In the genomic region with DNA sequence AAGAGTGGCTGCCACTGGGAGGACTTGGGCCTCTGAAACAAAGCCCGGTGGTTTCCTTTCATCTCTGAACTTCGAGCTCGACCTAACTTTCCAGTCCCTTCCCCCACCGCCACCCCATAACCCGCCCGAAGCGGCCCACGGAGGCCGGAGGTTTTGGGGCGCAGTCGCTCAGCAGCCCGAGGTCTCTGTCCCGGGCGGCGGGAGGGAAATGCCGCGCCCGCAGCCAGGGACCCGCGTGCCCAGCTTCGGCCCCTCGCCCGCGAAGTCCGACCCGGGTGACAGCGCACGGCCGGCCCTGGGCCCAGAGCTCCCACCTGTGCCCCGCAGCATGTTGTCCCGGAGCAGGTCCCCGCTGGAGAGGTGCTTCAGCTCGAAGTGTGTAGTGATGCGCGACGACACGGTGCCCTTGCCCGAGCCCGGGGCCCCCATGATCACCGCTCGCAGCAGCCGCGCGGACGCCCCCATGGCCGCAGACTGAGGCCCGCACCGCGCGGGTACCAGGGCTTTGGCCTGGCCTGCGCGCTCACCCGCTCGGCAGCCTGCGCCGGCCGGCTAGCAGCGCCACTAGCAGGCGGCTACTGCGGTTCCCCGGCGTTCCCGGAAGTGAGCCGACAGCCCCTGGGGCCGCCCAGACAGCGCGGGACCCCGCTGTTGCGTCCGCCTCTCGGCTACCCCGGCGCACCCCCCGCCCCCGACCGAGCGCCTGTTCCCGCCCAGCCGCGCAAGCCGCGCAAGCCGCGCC, we compare ENCODE assay signal across 8 cellular contexts. TPM values are rescaled to one million over a fixed set of nuclear protein-coding genes. Genes with fewer than 3 reads are reported as not detected.
DNase-seq lines count a peak whose midpoint lies in the region; ATAC-seq and TF ChIP-seq lines count a peak whose summit lies in the region.

A gene (minus strand): TSS at position 580 of the 742 bp plus-strand sequence. CDS start 115 bp downstream, at position 465.

- POLR2A ChIA-PET in activated B cell treated with CpG ODN at 0.5 μM for 24 hours (lab: Charles Lee) = interaction anchor here (0.5 to 2.1 kb wide), 24 partner anchors 9 to 1950 kb away, joined by 3 to 21 read pairs (median 4); a partner anchor contains a TSS

- peaks cover 4% of the 10 kb centered on the region for H3K36me3 Mint-ChIP-seq in activated B cell treated with CpG ODN at 0.5 μM for 24 hours (ENCODE audit: low read depth)

- intact Hi-C loops in activated B cell treated with CpG ODN at 0.5 μM for 24 hours (cut with micrococcal nuclease) = loop anchor here (1.0 to 10.0 kb wide), 11 partner anchors 22 to 1266 kb away; a partner anchor contains a TSS

- H3K36me3 ChIP-seq in ACC112 (ENCODE audit: insufficient read depth, low read length) = peaks cover 4% of the 10 kb centered on the region; the same call in 1 of the 2 replicates

- DNase-seq in NCI-H2171 (lab: John Stamatoyannopoulos, UW) (peak; percentile 93), activated B cell treated with CpG ODN at 0.5 μM for 24 hours (peak; percentile 79), cardiac fibroblast (ENCODE audit: low read depth in 2 of 2) (peak; percentile 75 to 90), inferior parietal cortex (ENCODE audit: extremely low spot score) (peak; percentile 72)
- DNase-seq in stimulated activated CD4-positive, alpha-beta T cell treated with anti-CD3 and anti-CD28 coated beads, Interleukin-12 subunit alpha, Interleukin-12 subunit beta, amount 100 ng/mL, for 24 hours (ENCODE audit: low read depth in 2 of 2) = peak; percentile 73 to 80

- no peaks in the 10 kb centered on the region for H3K9me3 Mint-ChIP-seq in activated B cell treated with CpG ODN at 0.5 μM for 24 hours

- TF ChIP-seq CTCF in activated B cell treated with CpG ODN at 0.5 μM for 24 hours (IDR thresholded peaks at IDR 0.05) = no peak
- TF ChIP-seq CTCF in cardiac fibroblast (IDR thresholded peaks at IDR 0.05; ENCODE audit: low read depth, low read length) = no peak

- peaks cover 11% of the 10 kb centered on the region for H3K4me1 ChIP-seq in ACC112 (ENCODE audit: control insufficient read depth, insufficient read depth, low read length, unreplicated experiment)

- H3K4me3 ChIP-seq in ACC112 (ENCODE audit: low read depth, low read length) (peak within 1 kb of the TSS; percentile 95), cardiac fibroblast (replicated peaks in 1 of 2; ENCODE audit: low read depth in 2 of 2, low read length in 2 of 2) (peak within 1 kb of the TSS; percentile 80 to 84)

- peak; percentile 80 for ATAC-seq in GM18520 (IDR thresholded peaks at IDR 0.05; ENCODE audit: unreplicated experiment)
- peak; percentile 95 for ATAC-seq in HG03045 (IDR thresholded peaks at IDR 0.05; ENCODE audit: unreplicated experiment)
- ATAC-seq in activated B cell treated with CpG ODN at 0.5 μM for 24 hours (ENCODE audit: low read depth) = peak; percentile 93

- no peaks in the 10 kb centered on the region for H3K27me3 Mint-ChIP-seq in activated B cell treated with CpG ODN at 0.5 μM for 24 hours

- H3K4me3 Mint-ChIP-seq in activated B cell treated with CpG ODN at 0.5 μM for 24 hours = peak within 1 kb of the TSS; percentile 90

- peak within 1 kb of the TSS; percentile 95 for H2AFZ ChIP-seq in ACC112 (ENCODE audit: low read length, unreplicated experiment)

- peaks cover 35% of the 10 kb centered on the region for H3K79me2 ChIP-seq in ACC112 (ENCODE audit: control insufficient read depth, insufficient read depth, low read length, unreplicated experiment)

- peak within 1 kb of the TSS; percentile 83 for H3K27ac Mint-ChIP-seq in activated B cell treated with CpG ODN at 0.5 μM for 24 hours

- H3K27me3 ChIP-seq in ACC112 (ENCODE audit: insufficient read depth, low read length) = no peaks in the 10 kb centered on the region

- H3K4me1 Mint-ChIP-seq in activated B cell treated with CpG ODN at 0.5 μM for 24 hours = peaks cover 30% of the 10 kb centered on the region

- H3K27ac ChIP-seq in ACC112 (ENCODE audit: low read depth, low read length) = peak within 1 kb of the TSS; percentile 23; the same call in 1 of the 2 replicates

- CTCF ChIA-PET in activated B cell treated with CpG ODN at 0.5 μM for 24 hours (lab: Charles Lee) = interaction anchor here (0.9 to 1.1 kb wide), 5 partner anchors 12 to 678 kb away, joined by 3 to 5 read pairs (median 3); no protein-coding TSS in a partner anchor

RNA-seq across cellular contexts. Expression of the gene that starts here (rescaled TPM):
- total RNA-seq in activated B cell treated with CpG ODN at 0.5 μM for 24 hours = 14.5 and 16.9 TPM in 2 replicates

Comparison
In these comparisons a context has a peak if more than half of its experiments do, and no peak if none do; other contexts are left out.
1. Peak in every context shown above with its lines: DNase-seq, ATAC-seq, H3K4me3 ChIP-seq and H3K27ac ChIP-seq.